ENCODE assay signal across 8 cellular contexts in the genomic region with DNA sequence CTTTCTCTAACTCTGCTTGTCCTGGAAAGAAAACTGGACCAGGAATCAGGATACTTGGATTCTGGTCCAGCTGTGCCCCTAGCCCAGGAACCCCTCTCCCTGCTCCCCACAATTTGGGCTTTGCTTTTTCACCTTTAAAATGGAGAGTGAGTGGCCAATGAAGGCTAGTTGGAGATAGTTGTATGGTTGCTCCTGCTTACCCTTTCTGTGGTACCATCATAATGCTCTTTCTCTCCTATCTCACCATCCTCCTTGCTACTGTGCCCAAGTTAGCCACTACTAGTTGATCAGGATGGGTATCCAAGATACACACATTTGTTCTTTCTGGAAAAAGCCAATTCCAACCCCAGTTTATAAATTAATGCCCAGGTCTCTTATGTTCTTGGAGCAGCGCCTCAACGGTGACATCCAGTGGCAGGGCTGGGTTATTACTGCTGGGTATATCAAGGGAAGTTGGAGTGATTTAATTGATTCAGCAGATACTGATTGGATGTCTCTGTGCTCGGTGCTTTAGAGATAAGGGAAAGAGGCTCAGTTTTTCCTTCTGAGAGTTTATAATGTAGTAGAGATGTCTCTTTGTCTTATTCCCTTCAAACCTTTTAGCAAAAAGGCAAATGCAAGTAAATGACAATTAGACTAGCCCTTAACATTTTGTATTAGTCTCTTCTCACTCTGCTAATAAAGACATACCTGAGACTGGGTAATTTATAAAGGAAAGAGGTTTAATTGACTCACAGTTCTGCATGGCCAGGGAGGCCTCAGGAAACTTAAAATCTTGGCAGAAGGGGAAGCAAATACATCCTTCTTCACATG. TPM values are rescaled to one million over a fixed set of nuclear protein-coding genes. Genes with fewer than 3 reads are reported as not detected.
DNase-seq lines count a peak whose midpoint lies in the region; ATAC-seq and TF ChIP-seq lines count a peak whose summit lies in the region.

No MANE protein-coding gene starts in this region.

- DNase-seq in AG08395 (ENCODE audit: low spot score) (peak; percentile 85), T follicular helper cell (ENCODE audit: low read depth) (peak; percentile 52), adipocyte (ENCODE audit: low read depth) (peak; percentile 81), left ventricle myocardium inferior (peak; percentile 44), sigmoid colon (peak; percentile 78)
- DNase-seq in Jurkat, Clone E6-1 (ENCODE audit: low read depth, low spot score): peak; percentile 46

- ATAC-seq in GM18861 (IDR thresholded peaks at IDR 0.05; ENCODE audit: unreplicated experiment): peak; percentile 73
- ATAC-seq in GM21360 (IDR thresholded peaks at IDR 0.05; ENCODE audit: unreplicated experiment): no peak

- H3K27ac ChIP-seq in left ventricle myocardium inferior (replicated peaks) (peak overlapping the region; percentile 5), sigmoid colon (no peak overlapping the region)

- TF ChIP-seq CTCF in left ventricle myocardium inferior (IDR thresholded peaks at IDR 0.05; ENCODE audit: borderline replicate concordance) (peak; percentile 95), sigmoid colon (IDR thresholded peaks at IDR 0.05) (peak; percentile 73 to 91 (median 87))

- H3K4me1 ChIP-seq in adipocyte (ENCODE audit: control insufficient read depth, insufficient read depth, low read length) (peaks cover 16% of the 10 kb centered on the region), left ventricle myocardium inferior (peaks cover 22% of the 10 kb centered on the region), sigmoid colon (peaks cover 0 to 8% (median 5%) of the 10 kb centered on the region in 4 donors)

- H3K36me3 ChIP-seq in adipocyte (ENCODE audit: control insufficient read depth, insufficient read depth, low read length, severe bottlenecking): peaks cover 87% of the 10 kb centered on the region
- peaks cover 93% of the 10 kb centered on the region for H3K36me3 ChIP-seq in left ventricle myocardium inferior
- peaks cover 14 to 99% (median 54%) of the 10 kb centered on the region in 4 donors for H3K36me3 ChIP-seq in sigmoid colon

- intact Hi-C loops in left ventricle myocardium inferior (cut with micrococcal nuclease): loop anchor here (5.0 kb wide), 1 partner anchor 160 kb away; no protein-coding TSS in a partner anchor
- intact Hi-C loops in sigmoid colon (cut with DNase I): loop anchor here (1.0 to 5.0 kb wide), 2 partner anchors 55 to 162 kb away; a partner anchor contains a TSS

- 17 to 44% methylated on average over 3 of the region's 3 CpGs for WGBS in sigmoid colon, 2 donors

- peak overlapping the region; percentile 65 for H3K9ac ChIP-seq in adipocyte (ENCODE audit: low read length)

- no peak for TF ChIP-seq POLR2A in sigmoid colon (IDR thresholded peaks at IDR 0.05)

- no peak for TF ChIP-seq EP300 in sigmoid colon (IDR thresholded peaks at IDR 0.05)

- H3K27me3 ChIP-seq in adipocyte (replicated peaks; ENCODE audit: control insufficient read depth, insufficient read depth, low read length) (no peaks in the 10 kb centered on the region), left ventricle myocardium inferior (ENCODE audit: low read depth) (no peaks in the 10 kb centered on the region), sigmoid colon (no peaks in the 10 kb centered on the region)

- no peaks in the 10 kb centered on the region for H3K9me3 ChIP-seq in adipocyte (ENCODE audit: control insufficient read depth, low read length)
- H3K9me3 ChIP-seq in left ventricle myocardium inferior (replicated peaks): no peaks in the 10 kb centered on the region
- no peaks in the 10 kb centered on the region for H3K9me3 ChIP-seq in sigmoid colon

- H3K4me3 ChIP-seq in Jurkat, Clone E6-1 (ENCODE audit: low read length): no peak overlapping the region
- H3K4me3 ChIP-seq in adipocyte (ENCODE audit: low read length): no peak overlapping the region
- no peak overlapping the region for H3K4me3 ChIP-seq in left ventricle myocardium inferior
- no peak overlapping the region for H3K4me3 ChIP-seq in sigmoid colon

RNA-seq across cellular contexts. Expression of a gene that starts 38.5 kb away (rescaled TPM):
- polyA plus RNA-seq in Jurkat, Clone E6-1 (2012; ENCODE audit: insufficient read depth, insufficient read length): not detected
- 23.5 TPM for total RNA-seq in left ventricle myocardium inferior
- 100 to 1,000 TPM in 1 of 4 donors, 10 to 100 TPM in 3; 67.3 to 118 (median 90.6) TPM for total RNA-seq in sigmoid colon
- 10 to 100 TPM; 13.3 to 30.0 (median 19.4) TPM for polyA plus RNA-seq in sigmoid colon

RNA-seq across cellular contexts. Expression of a gene that starts 46.6 kb away (rescaled TPM):
- polyA plus RNA-seq in Jurkat, Clone E6-1 (2012; ENCODE audit: insufficient read depth, insufficient read length): 82.1 TPM
- total RNA-seq in left ventricle myocardium inferior (23.3 TPM), sigmoid colon (10 to 100 TPM; 51.8 to 80.6 (median 70.1) TPM)
- polyA plus RNA-seq in sigmoid colon: 10 to 100 TPM; 51.6 to 53.5 (median 52.8) TPM

RNA-seq across cellular contexts. Expression of a gene that starts 56.7 kb away (rescaled TPM):
- polyA plus RNA-seq in Jurkat, Clone E6-1 (2012; ENCODE audit: insufficient read depth, insufficient read length): 123 TPM
- 148 TPM for total RNA-seq in left ventricle myocardium inferior
- 10 to 100 TPM; 47.4 to 97.8 (median 55.6) TPM for total RNA-seq in sigmoid colon
- polyA plus RNA-seq in sigmoid colon: 10 to 100 TPM; 10.2 to 68.2 (median 15.5) TPM
